In genomic region chr2:201436141-201436540, GRCh38 we compare ENCODE assay signal across 22 cellular contexts.
"Had no signal": no experiment of that assay in that cellular context is flagged by ENCODE, and none has a peak within 500 bp of the region (broad histone marks: within the 10 kb centered on the region; RNA-seq: fewer than 3 reads in every experiment).

No MANE protein-coding gene starts in this region.

- ATAC-seq: activated T-cell treated with anti-CD3 and anti-CD28 coated beads, Interleukin-2, amount 50 U/mL, for 72 hours; left ventricle myocardium superior; natural killer cell treated with Interleukin-12 subunit alpha and Interleukin-12 subunit beta and Interleukin-15 and Interleukin-18, amount 100 ng/mL, for 72 hours had no signal

- DNase-seq: activated CD4-positive, alpha-beta memory T cell treated with anti-CD3 and anti-CD28 coated beads, Interleukin-2, amount 10 ng/mL, durations not matched to agents 7 days and 5 days; activated gamma-delta T cell treated with Interleukin-2 at 50 U/mL for 16 hours; activated naive CD8-positive, alpha-beta T cell treated with anti-CD3 and anti-CD28 coated beads, Interleukin-2, amount 10 ng/mL, durations not matched to agents 7 days and 5 days; activated T-cell treated with anti-CD3 and anti-CD28 coated beads, Interleukin-2, amount 50 U/mL, for 72 hours; aorta; endodermal cell; hypothalamus; kidney; left ventricle myocardium superior; mesendoderm; posterior cingulate gyrus; retina; stimulated activated CD4-positive, alpha-beta T cell treated with anti-CD3 and anti-CD28 coated beads, Interleukin-15, amount 100 ng/mL, for 24 hours; stimulated activated CD4-positive, alpha-beta T cell treated with anti-CD3 and anti-CD28 coated beads, Interleukin-4, amount 100 ng/mL, for 1 hour; T-helper 1 cell; trophoblast cell had no signal

- H3K27ac Mint-ChIP-seq: activated CD4-positive, alpha-beta memory T cell treated with anti-CD3 and anti-CD28 coated beads, Interleukin-2, amount 10 ng/mL, durations not matched to agents 7 days and 5 days; activated naive CD8-positive, alpha-beta T cell treated with anti-CD3 and anti-CD28 coated beads, Interleukin-2, amount 10 ng/mL, durations not matched to agents 7 days and 5 days; endodermal cell; natural killer cell treated with Interleukin-12 subunit alpha and Interleukin-12 subunit beta and Interleukin-15 and Interleukin-18, amount 100 ng/mL, for 72 hours; stimulated activated naive CD8-positive, alpha-beta T cell treated with anti-CD3 and anti-CD28 coated beads, Interleukin-15, Interleukin-2, amounts not matched to agents 100 ng/mL and 50 ng/mL, for 24 hours had no signal

- H3K27me3 Mint-ChIP-seq: activated CD4-positive, alpha-beta memory T cell treated with anti-CD3 and anti-CD28 coated beads, Interleukin-2, amount 10 ng/mL, durations not matched to agents 7 days and 5 days; activated naive CD8-positive, alpha-beta T cell treated with anti-CD3 and anti-CD28 coated beads, Interleukin-2, amount 10 ng/mL, durations not matched to agents 7 days and 5 days; natural killer cell treated with Interleukin-12 subunit alpha and Interleukin-12 subunit beta and Interleukin-15 and Interleukin-18, amount 100 ng/mL, for 72 hours; stimulated activated naive CD8-positive, alpha-beta T cell treated with anti-CD3 and anti-CD28 coated beads, Interleukin-15, Interleukin-2, amounts not matched to agents 100 ng/mL and 50 ng/mL, for 24 hours had no signal

- H3K9me3 ChIP-seq: breast epithelium, suprapubic skin had no signal

- H3K27me3 ChIP-seq: breast epithelium, suprapubic skin had no signal

- H3K9me3 Mint-ChIP-seq: activated naive CD8-positive, alpha-beta T cell treated with anti-CD3 and anti-CD28 coated beads, Interleukin-2, amount 10 ng/mL, durations not matched to agents 7 days and 5 days; natural killer cell treated with Interleukin-12 subunit alpha and Interleukin-12 subunit beta and Interleukin-15 and Interleukin-18, amount 100 ng/mL, for 72 hours had no signal

- H3K4me3 ChIP-seq: breast epithelium, skin epidermis, suprapubic skin had no signal

- H3K4me3 Mint-ChIP-seq: activated CD4-positive, alpha-beta memory T cell treated with anti-CD3 and anti-CD28 coated beads, Interleukin-2, amount 10 ng/mL, durations not matched to agents 7 days and 5 days; activated naive CD8-positive, alpha-beta T cell treated with anti-CD3 and anti-CD28 coated beads, Interleukin-2, amount 10 ng/mL, durations not matched to agents 7 days and 5 days; activated T-cell treated with anti-CD3 and anti-CD28 coated beads, Interleukin-2, amount 50 U/mL, for 72 hours; endodermal cell; natural killer cell treated with Interleukin-12 subunit alpha and Interleukin-12 subunit beta and Interleukin-15 and Interleukin-18, amount 100 ng/mL, for 72 hours; stimulated activated naive CD8-positive, alpha-beta T cell treated with anti-CD3 and anti-CD28 coated beads, Interleukin-15, Interleukin-2, amounts not matched to agents 100 ng/mL and 50 ng/mL, for 24 hours had no signal

- H3K36me3 ChIP-seq: breast epithelium, suprapubic skin had no signal

- H3K27ac ChIP-seq: breast epithelium, skin epidermis, suprapubic skin, VCaP had no signal
